In genomic region chr16:4538386-4539235, GRCh38 we compare ENCODE assay signal across 8 cellular contexts. TPM values are rescaled to one million over a fixed set of nuclear protein-coding genes. Genes with fewer than 3 reads are reported as not detected.
DNase-seq lines count a peak whose midpoint lies in the region; ATAC-seq and TF ChIP-seq lines count a peak whose summit lies in the region.

Gene CDIP1, minus strand, starts transcription at chr16:4538773. Its CDS starts 24,643 bp downstream, at chr16:4514130.

- ATAC-seq in HG02678 (IDR thresholded peaks at IDR 0.05; ENCODE audit: unreplicated experiment) (peak; percentile 82), upper lobe of right lung (peak; percentile 97)

- CTCF ChIA-PET in GM10248 (lab: Yijun Ruan, JAX) = interaction anchor here (0.7 to 3.2 kb wide), 7 partner anchors 9 to 85 kb away, joined by 3 to 20 read pairs (median 4); partner anchors contain the start of genes C16orf96 and MGRN1

- peak; percentile 96 for DNase-seq in GM10248 (ENCODE audit: extremely low spot score)
- peak; percentile 98 for DNase-seq in NCI-H146 (lab: John Stamatoyannopoulos, UW)
- DNase-seq in T-helper 2 cell = peak; percentile 77 to 97 (median 90)
- DNase-seq in left ventricle myocardium inferior = peak; percentile 97
- peak; percentile 99 for DNase-seq in posterior vena cava (ENCODE audit: low spot score)
- peak; percentile 99 for DNase-seq in upper lobe of right lung

- intact Hi-C loops in left ventricle myocardium inferior (cut with micrococcal nuclease) (no loop called here), posterior vena cava (cut with DNase I) (no loop called here), upper lobe of right lung (cut with DNase I) (no loop called here)

- TF ChIP-seq CTCF in GM10248 (IDR thresholded peaks at IDR 0.05; ENCODE audit: control extremely low read depth, extremely low read depth, low read depth, missing control alignments) (no peak), left ventricle myocardium inferior (IDR thresholded peaks at IDR 0.05; ENCODE audit: borderline replicate concordance) (peak; percentile 19), upper lobe of right lung (IDR thresholded peaks at IDR 0.05) (no peak)

- H3K4me3 ChIP-seq in left ventricle myocardium inferior (peak within 1 kb of the TSS; percentile 97), upper lobe of right lung (peak within 1 kb of the TSS; percentile 81)

- POLR2A ChIA-PET in GM10248 (lab: Yijun Ruan, JAX) = interaction anchor here (0.5 to 1.1 kb wide), 7 partner anchors 18 to 560 kb away, joined by 3 to 7 read pairs (median 3); partner anchors contain the start of gene C16orf96

- peaks cover 49% of the 10 kb centered on the region for H3K4me1 ChIP-seq in left ventricle myocardium inferior
- H3K4me1 ChIP-seq in upper lobe of right lung = peaks cover 4% of the 10 kb centered on the region

- H3K9me3 ChIP-seq in left ventricle myocardium inferior (replicated peaks) (peaks cover 19% of the 10 kb centered on the region), upper lobe of right lung (no peaks in the 10 kb centered on the region)

- H3K27ac ChIP-seq in angular gyrus (ENCODE audit: low read depth, low read length) (peak within 1 kb of the TSS; percentile 99), left ventricle myocardium inferior (replicated peaks) (peak within 1 kb of the TSS; percentile 94), upper lobe of right lung (peak within 1 kb of the TSS; percentile 86)

- H3K27me3 ChIP-seq in left ventricle myocardium inferior (ENCODE audit: low read depth) = no peaks in the 10 kb centered on the region
- H3K27me3 ChIP-seq in upper lobe of right lung = no peaks in the 10 kb centered on the region

- H3K36me3 ChIP-seq in left ventricle myocardium inferior (no peaks in the 10 kb centered on the region), upper lobe of right lung (no peaks in the 10 kb centered on the region)

RNA-seq across cellular contexts. Expression of gene CDIP1, which starts in this region (rescaled TPM):
- total RNA-seq in left ventricle myocardium inferior (48.5 TPM), posterior vena cava (10 to 100 TPM; 19.4 to 21.1 TPM), upper lobe of right lung (23.8 TPM)

Comparison
In these comparisons a context has a peak if more than half of its experiments do, and no peak if none do; other contexts are left out.
1. Peak in every context shown above with its lines: DNase-seq, ATAC-seq, H3K4me3 ChIP-seq and H3K27ac ChIP-seq.